ENCODE assay signal across 16 cellular contexts in genomic region chr10:35130588-35131146, GRCh38. TPM values are rescaled to one million over a fixed set of nuclear protein-coding genes. Genes with fewer than 3 reads are reported as not detected.
A peak's percentile ranks its signal among the peaks of the same experiment; 100 is the strongest.
DNase-seq lines count a peak whose midpoint lies in the region; ATAC-seq, FAIRE-seq and TF ChIP-seq lines count a peak whose summit lies in the region.
"Had no signal": no experiment of that assay in that cellular context is flagged by ENCODE, and none has a peak within 500 bp of the region (broad histone marks: within the 10 kb centered on the region; RNA-seq: fewer than 3 reads in every experiment).

No MANE protein-coding gene starts in this region.

- no peaks in the 10 kb centered on the region for H3K9me3 Mint-ChIP-seq in activated CD4-positive, alpha-beta memory T cell treated with anti-CD3 and anti-CD28 coated beads, Interleukin-2, amount 10 ng/mL, durations not matched to agents 7 days and 5 days
- no peaks in the 10 kb centered on the region for H3K9me3 Mint-ChIP-seq in natural killer cell
- H3K9me3 Mint-ChIP-seq: neural progenitor cell had no signal

- no peak for ATAC-seq in natural killer cell

- peaks cover 14 to 42% (median 41%) of the 10 kb centered on the region in 4 donors for H3K4me1 ChIP-seq in esophagus muscularis mucosa

- H3K36me3 Mint-ChIP-seq in activated CD4-positive, alpha-beta memory T cell treated with anti-CD3 and anti-CD28 coated beads, Interleukin-2, amount 10 ng/mL, durations not matched to agents 7 days and 5 days (ENCODE audit: low read depth), result peaks cover 14% of the 10 kb centered on the region
- H3K36me3 Mint-ChIP-seq in natural killer cell, result no peaks in the 10 kb centered on the region

- H3K4me3 Mint-ChIP-seq in activated CD4-positive, alpha-beta memory T cell treated with anti-CD3 and anti-CD28 coated beads, Interleukin-2, amount 10 ng/mL, durations not matched to agents 7 days and 5 days, result no peak overlapping the region
- H3K4me3 Mint-ChIP-seq in natural killer cell, result peak overlapping the region; percentile 57
- H3K4me3 Mint-ChIP-seq: neural progenitor cell had no signal

- no peaks in the 10 kb centered on the region for H3K27me3 ChIP-seq in esophagus muscularis mucosa
- H3K27me3 ChIP-seq: neural progenitor cell had no signal

- peak overlapping the region; percentile 95 for H3K27ac Mint-ChIP-seq in activated CD4-positive, alpha-beta memory T cell treated with anti-CD3 and anti-CD28 coated beads, Interleukin-2, amount 10 ng/mL, durations not matched to agents 7 days and 5 days
- peak overlapping the region; percentile 89 to 93 for H3K27ac Mint-ChIP-seq in natural killer cell
- H3K27ac Mint-ChIP-seq: neural progenitor cell had no signal

- TF ChIP-seq EP300 in esophagus muscularis mucosa (IDR thresholded peaks at IDR 0.05), result no peak

- CTCF ChIA-PET in activated CD4-positive, alpha-beta memory T cell treated with anti-CD3 and anti-CD28 coated beads, Interleukin-2, amount 10 ng/mL, durations not matched to agents 7 days and 5 days (lab: Charles Lee), result interaction anchor here (1.8 to 11.5 kb wide), 2 partner anchors 64 to 86 kb away, joined by 6 to 219 read pairs; no protein-coding TSS in a partner anchor

- TF ChIP-seq POLR2A in esophagus muscularis mucosa (IDR thresholded peaks at IDR 0.05; ENCODE audit: low read depth), result no peak

- no peak overlapping the region for H3K27ac ChIP-seq in esophagus muscularis mucosa (replicated peaks in 1 of 4)
- H3K27ac ChIP-seq: neural progenitor cell, thoracic aorta had no signal

- POLR2A ChIA-PET in activated CD4-positive, alpha-beta memory T cell treated with anti-CD3 and anti-CD28 coated beads, Interleukin-2, amount 10 ng/mL, durations not matched to agents 7 days and 5 days (lab: Charles Lee), result interaction anchor here (8.9 to 15.7 kb wide), 2 partner anchors 70 to 86 kb away, joined by 176 to 730 read pairs; no protein-coding TSS in a partner anchor

- WGBS in esophagus muscularis mucosa, result 66% methylated on average over 5 of the region's 5 CpGs

- H3K4me3 ChIP-seq in GM12865 (ENCODE audit: low read depth, low read length) (peak overlapping the region; percentile 95), esophagus muscularis mucosa (no peak overlapping the region)
- H3K4me3 ChIP-seq: neural progenitor cell, thoracic aorta had no signal

- intact Hi-C loops in natural killer cell (cut with micrococcal nuclease) (no loop called here), esophagus muscularis mucosa (cut with DNase I) (no loop called here)

- TF ChIP-seq CTCF in GM12865 (IDR thresholded peaks at IDR 0.05; ENCODE audit: insufficient read depth, low read depth, low read length, missing control alignments), result no peak
- TF ChIP-seq CTCF in natural killer cell (IDR thresholded peaks at IDR 0.05), result no peak
- TF ChIP-seq CTCF in esophagus muscularis mucosa (IDR thresholded peaks at IDR 0.05), result no peak

- no peaks in the 10 kb centered on the region for H3K36me3 ChIP-seq in esophagus muscularis mucosa
- H3K36me3 ChIP-seq: thoracic aorta had no signal

- peaks cover 72% of the 10 kb centered on the region for H3K4me1 Mint-ChIP-seq in activated CD4-positive, alpha-beta memory T cell treated with anti-CD3 and anti-CD28 coated beads, Interleukin-2, amount 10 ng/mL, durations not matched to agents 7 days and 5 days
- H3K4me1 Mint-ChIP-seq in natural killer cell, result peaks cover 43% of the 10 kb centered on the region in 2 donors

- no peaks in the 10 kb centered on the region for H3K27me3 Mint-ChIP-seq in activated CD4-positive, alpha-beta memory T cell treated with anti-CD3 and anti-CD28 coated beads, Interleukin-2, amount 10 ng/mL, durations not matched to agents 7 days and 5 days
- H3K27me3 Mint-ChIP-seq in natural killer cell (ENCODE audit: low read depth in 2 of 2), result no peaks in the 10 kb centered on the region

- no peak for FAIRE-seq in GM19239 (lab: Jason Lieb, UNC)
- FAIRE-seq: A204.1 had no signal

- DNase-seq in NCI-H526 treated with DMSO at 0.1 percent for 48 hours (lab: John Stamatoyannopoulos, UW) (peak; percentile 10), NCI-H526 (lab: John Stamatoyannopoulos, UW) (no peak), GM12865 (ENCODE audit: low read depth) (no peak), natural killer cell (no peak), esophagus muscularis mucosa (ENCODE audit: extremely low spot score) (no peak), GM19239 (ENCODE audit: insufficient read length, low spot score) (no peak)
- DNase-seq in activated CD4-positive, alpha-beta memory T cell treated with anti-CD3 and anti-CD28 coated beads, Interleukin-2, amount 10 ng/mL, durations not matched to agents 7 days and 5 days, result no peak
- no peak for DNase-seq in activated CD8-positive, alpha-beta memory T cell treated with anti-CD3 and anti-CD28 coated beads, Interleukin-2, amount 50 U/mL, for 48 hours
- DNase-seq: glutamatergic neuron; HCEC 1CT; KBM-7; NCI-H187; NK-92 treated with Interleukin-12 subunit alpha and Interleukin-12 subunit beta, amount 100 ng/mL, for 24 hours had no signal

- no peaks in the 10 kb centered on the region for H3K9me3 ChIP-seq in esophagus muscularis mucosa
- H3K9me3 ChIP-seq: thoracic aorta had no signal

RNA-seq across cellular contexts. Expression of gene CREM, which starts 4.0 kb away (rescaled TPM):
- total RNA-seq in activated CD4-positive, alpha-beta memory T cell treated with anti-CD3 and anti-CD28 coated beads, Interleukin-2, amount 10 ng/mL, durations not matched to agents 7 days and 5 days, result 100 to 1,000 TPM; 154 to 157 TPM
- total RNA-seq in natural killer cell, result 10 to 100 TPM; 48.0 to 64.3 (median 54.6) TPM
- total RNA-seq in esophagus muscularis mucosa, result 10 to 100 TPM; 25.7 to 65.9 (median 29.5) TPM

RNA-seq across cellular contexts. Expression of gene CUL2, which starts 40.5 kb away (rescaled TPM):
- total RNA-seq in activated CD4-positive, alpha-beta memory T cell treated with anti-CD3 and anti-CD28 coated beads, Interleukin-2, amount 10 ng/mL, durations not matched to agents 7 days and 5 days, result 10 to 100 TPM; 30.6 to 34.3 TPM
- total RNA-seq in natural killer cell (10 to 100 TPM; 33.5 to 41.6 (median 41.3) TPM), esophagus muscularis mucosa (10 to 100 TPM; 22.3 to 27.2 (median 23.1) TPM)
